Comparison of ENCODE assay signal across 18 cellular contexts in the genomic region with DNA sequence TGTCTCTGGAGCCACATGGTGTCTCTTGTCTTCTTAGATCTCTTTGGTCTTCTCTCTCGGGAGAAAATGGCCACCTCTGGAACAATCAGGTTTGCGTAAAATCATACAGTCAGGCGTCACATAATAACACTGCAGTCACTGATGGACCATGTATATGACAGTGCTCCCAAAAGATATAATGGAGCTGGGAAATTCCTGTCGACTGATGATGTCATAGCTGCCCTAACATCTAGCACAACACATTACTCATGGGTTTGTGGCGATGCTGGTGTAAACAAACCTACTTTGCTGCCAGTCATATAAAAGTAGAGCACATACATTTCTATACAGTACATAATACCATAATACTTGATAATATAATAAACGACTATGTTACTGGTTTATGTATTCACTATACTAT. TPM values are rescaled to one million over a fixed set of nuclear protein-coding genes. Genes with fewer than 3 reads are reported as not detected.
DNase-seq lines count a peak whose midpoint lies in the region; ATAC-seq and TF ChIP-seq lines count a peak whose summit lies in the region.
"Had no signal": no experiment of that assay in that cellular context is flagged by ENCODE, and none has a peak within 500 bp of the region (broad histone marks: within the 10 kb centered on the region; RNA-seq: fewer than 3 reads in every experiment).

No MANE protein-coding gene starts in this region.

- H3K4me3 ChIP-seq in AG10803 (ENCODE audit: low read length), result no peak overlapping the region
- H3K4me3 ChIP-seq: gastrocnemius medialis had no signal

- DNase-seq in AG10803 (ENCODE audit: low read depth) (peak; percentile 57), M059J (ENCODE audit: low read depth) (peak; percentile 94), astrocyte of the hippocampus (ENCODE audit: low read depth, low spot score) (peak; percentile 77), glomerular endothelial cell (ENCODE audit: extremely low read depth, low read depth, low spot score) (peak; percentile 58), amygdala (lab: John Stamatoyannopoulos, UW) (no peak), T-helper 9 cell (no peak)
- DNase-seq: activated CD8-positive, alpha-beta memory T cell treated with anti-CD3 and anti-CD28 coated beads for 24 hours; activated naive CD4-positive, alpha-beta T cell treated with anti-CD3 and anti-CD28 coated beads, Interleukin-2, amount 50 U/mL, for 16 hours; BE2C; DMS79; gastrocnemius medialis; H7; NCI-H1105 treated with DMSO at 0.1 percent for 48 hours; NCI-H524; retina; stimulated activated CD4-positive, alpha-beta T cell treated with anti-CD3 and anti-CD28 coated beads, Interleukin-4, amount 100 ng/mL, for 4 hours had no signal

- ATAC-seq in esophagus mucosa, result no peak
- ATAC-seq in HG03095 (IDR thresholded peaks at IDR 0.05; ENCODE audit: unreplicated experiment), result no peak
- ATAC-seq: gastrocnemius medialis had no signal

- no peak for TF ChIP-seq CTCF in AG10803 (conservative IDR thresholded peaks at IDR 0.05; ENCODE audit: low read length)

RNA-seq across cellular contexts. Expression of a gene that starts 30.1 kb away (rescaled TPM):
- 77.5 and 117 TPM in 2 replicates for total RNA-seq in M059J (2014; rRNA removed; shearing (Covaris generic))
- total RNA-seq in glomerular endothelial cell (231 and 250 TPM in 2 replicates), esophagus mucosa (9.8 TPM)

Comparison
In these comparisons a context has a peak if more than half of its experiments do, and no peak if none do; other contexts are left out.
1. DNase-seq: peak in AG10803 (single experiment), M059J (single experiment), astrocyte of the hippocampus (single experiment) and glomerular endothelial cell (single experiment); none in amygdala (0 of 56) and T-helper 9 cell (single experiment).